Comparison of ENCODE assay signal across 12 cellular contexts in the genomic region with DNA sequence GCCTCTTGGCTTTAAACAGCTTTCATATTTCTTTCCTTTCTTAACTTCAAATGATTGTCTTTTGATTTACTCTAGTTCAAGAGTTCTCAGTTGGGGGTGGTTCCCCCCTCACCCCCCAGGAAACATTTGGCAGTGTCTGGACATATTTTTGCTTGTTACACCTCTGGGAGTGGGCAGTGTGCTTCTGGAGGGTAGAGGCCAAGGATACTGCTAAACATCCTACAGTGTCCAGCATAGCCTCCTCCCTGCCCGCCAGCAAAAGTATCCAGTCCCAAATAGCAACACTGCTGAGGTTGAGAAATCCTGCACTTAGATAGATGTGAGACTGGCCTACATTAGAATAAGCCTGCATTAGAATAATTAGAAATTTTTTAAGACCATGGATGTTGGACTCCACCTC. TPM values are rescaled to one million over a fixed set of nuclear protein-coding genes. Genes with fewer than 3 reads are reported as not detected.
DNase-seq lines count a peak whose midpoint lies in the region; ATAC-seq and TF ChIP-seq lines count a peak whose summit lies in the region.
"Had no signal": no experiment of that assay in that cellular context is flagged by ENCODE, and none has a peak within 500 bp of the region (broad histone marks: within the 10 kb centered on the region; RNA-seq: fewer than 3 reads in every experiment).

No MANE protein-coding gene starts in this region.

- H3K4me2 ChIP-seq in Karpas-422 (ENCODE audit: low read depth, low read length, poor library complexity, severe bottlenecking) = peak overlapping the region; percentile 100

- H3K9me2 ChIP-seq in Karpas-422 (replicated peaks; ENCODE audit: insufficient read depth, low read length) = no peaks in the 10 kb centered on the region

- CTCF ChIA-PET in CD4-positive, alpha-beta memory T cell (lab: Charles Lee; ENCODE audit: partially characterized antibody) = interaction anchor here (0.9 kb wide), 1 partner anchor 15 kb away, joined by 3 read pairs; no protein-coding TSS in a partner anchor

- no peaks in the 10 kb centered on the region for H3K27me3 ChIP-seq in CD4-positive, alpha-beta memory T cell (ENCODE audit: insufficient read depth, low read length)
- H3K27me3 ChIP-seq in Karpas-422 (ENCODE audit: low read length) = no peaks in the 10 kb centered on the region
- H3K27me3 ChIP-seq: SJSA1, tibial artery had no signal

- H3K9me3 ChIP-seq in CD4-positive, alpha-beta memory T cell (ENCODE audit: control insufficient read depth in 1 of 2, low read length in 2 of 2) = no peaks in the 10 kb centered on the region
- H3K9me3 ChIP-seq in Karpas-422 (ENCODE audit: low read length) = no peaks in the 10 kb centered on the region
- H3K9me3 ChIP-seq: tibial artery had no signal

- H3K36me3 ChIP-seq in CD4-positive, alpha-beta memory T cell (ENCODE audit: insufficient read depth, low read length) = no peaks in the 10 kb centered on the region
- peaks cover 21% of the 10 kb centered on the region for H3K36me3 ChIP-seq in Karpas-422 (ENCODE audit: insufficient read depth, low read length)
- H3K36me3 ChIP-seq: tibial artery had no signal

- peaks cover 76% of the 10 kb centered on the region for H3K4me1 ChIP-seq in CD4-positive, alpha-beta memory T cell (ENCODE audit: insufficient read depth, low read length)
- peaks cover 49% of the 10 kb centered on the region for H3K4me1 ChIP-seq in Karpas-422 (ENCODE audit: low read length)

- peaks cover 46 to 72% (median 62%) of the 10 kb centered on the region in 4 donors for H3K4me1 Mint-ChIP-seq in CD4-positive, alpha-beta memory T cell
- H3K4me1 Mint-ChIP-seq in brain (peaks cover 65% of the 10 kb centered on the region), osteocyte (ENCODE audit: unreplicated experiment) (peaks cover 66% of the 10 kb centered on the region)

- no peak for ATAC-seq in left lobe of liver

- peak overlapping the region in 5 of 7 donors; percentile 20 to 71 (median 54) for H3K27ac Mint-ChIP-seq in CD4-positive, alpha-beta memory T cell
- H3K27ac Mint-ChIP-seq in brain = peak overlapping the region in 3 of 5 experiments; percentile 19 to 46 (median 38)
- peak overlapping the region; percentile 56 for H3K27ac Mint-ChIP-seq in osteocyte (ENCODE audit: unreplicated experiment)

- POLR2A ChIA-PET in CD4-positive, alpha-beta memory T cell (lab: Charles Lee; ENCODE audit: partially characterized antibody) = no interaction called here

- TF ChIP-seq CTCF in brain (conservative IDR thresholded peaks at IDR 0.05) (no peak), osteocyte (IDR thresholded peaks at IDR 0.05) (no peak)

- peaks cover 0 to 6% of the 10 kb centered on the region in 2 donors for H3K27me3 Mint-ChIP-seq in CD4-positive, alpha-beta memory T cell
- H3K27me3 Mint-ChIP-seq in brain (peaks cover 3% of the 10 kb centered on the region), osteocyte (ENCODE audit: unreplicated experiment) (no peaks in the 10 kb centered on the region)

- H3K36me3 Mint-ChIP-seq in CD4-positive, alpha-beta memory T cell = peaks cover 9 to 19% of the 10 kb centered on the region in 2 donors
- H3K36me3 Mint-ChIP-seq in brain (peaks cover 50% of the 10 kb centered on the region), osteocyte (ENCODE audit: unreplicated experiment) (no peaks in the 10 kb centered on the region)

- H3K27ac ChIP-seq in CD4-positive, alpha-beta memory T cell (ENCODE audit: low read depth, low read length) = no peak overlapping the region
- no peak overlapping the region for H3K27ac ChIP-seq in Karpas-422 (ENCODE audit: low read length)
- H3K27ac ChIP-seq: HL-60, SJSA1, tibial artery had no signal

- H4K20me1 ChIP-seq in Karpas-422 (ENCODE audit: insufficient read depth, low read depth, low read length) = peaks cover 57% of the 10 kb centered on the region

- no peak for DNase-seq in CD4-positive, alpha-beta memory T cell
- DNase-seq in Karpas-422 (no peak), osteocyte (ENCODE audit: extremely low spot score, unreplicated experiment) (peak; percentile 30), left lobe of liver (ENCODE audit: low spot score) (no peak), A172 (ENCODE audit: low spot score) (no peak), DMS114 treated with DMSO at 0.1 percent for 48 hours (lab: John Stamatoyannopoulos, UW; ENCODE audit: unreplicated experiment) (no peak)
- DNase-seq: cerebellar nuclear complex, NCI-H69, tibial artery had no signal

- intact Hi-C loops in CD4-positive, alpha-beta memory T cell (cut with micrococcal nuclease) = loop anchor here (5.0 to 10.0 kb wide), 4 partner anchors 44 to 381 kb away; partner anchors contain the start of genes C11orf24, CPT1A and KMT5B

- no peak overlapping the region for H3K9ac ChIP-seq in Karpas-422 (ENCODE audit: low read length)

- H3K4me3 Mint-ChIP-seq in CD4-positive, alpha-beta memory T cell = peak overlapping the region; percentile 45 to 89 (median 74)
- peak overlapping the region; percentile 70 to 94 (median 82) for H3K4me3 Mint-ChIP-seq in brain
- H3K4me3 Mint-ChIP-seq in osteocyte (ENCODE audit: unreplicated experiment) = peak overlapping the region; percentile 42

- H2AFZ ChIP-seq in Karpas-422 (ENCODE audit: low read length) = no peak overlapping the region

- no peak overlapping the region for H3K4me3 ChIP-seq in CD4-positive, alpha-beta memory T cell (ENCODE audit: low read length in 2 of 2)
- H3K4me3 ChIP-seq in Karpas-422 (ENCODE audit: low read length) = no peak overlapping the region
- H3K4me3 ChIP-seq: SJSA1 had no signal

- H3K79me2 ChIP-seq in Karpas-422 (ENCODE audit: low read length) = peaks cover 81% of the 10 kb centered on the region

- no peaks in the 10 kb centered on the region for H3K9me3 Mint-ChIP-seq in CD4-positive, alpha-beta memory T cell
- H3K9me3 Mint-ChIP-seq in brain = peaks cover 0 to 7% (median 0%) of the 10 kb centered on the region in 5 experiments
- H3K9me3 Mint-ChIP-seq in osteocyte (ENCODE audit: unreplicated experiment) = no peaks in the 10 kb centered on the region

RNA-seq across cellular contexts. Expression of gene PPP6R3, which starts 3.2 kb away (rescaled TPM):
- total RNA-seq in CD4-positive, alpha-beta memory T cell = 100 to 1,000 TPM; 142 to 147 TPM
- 10 to 100 TPM; 22.2 to 51.6 TPM for polyA plus RNA-seq in CD4-positive, alpha-beta memory T cell
- 109 and 140 TPM in 2 replicates for total RNA-seq in Karpas-422 (2014; rRNA removed; shearing (Covaris generic); ENCODE audit: low replicate concordance)
- polyA plus RNA-seq in brain (ENCODE audit: insufficient read depth, low read depth, low replicate concordance) = 18.3 TPM
- total RNA-seq in osteocyte = 86.6 and 87.8 TPM in 2 replicates
- 35.1 TPM for total RNA-seq in left lobe of liver
- 94.1 and 116 TPM in 2 replicates for total RNA-seq in A172 (2014; rRNA removed; shearing (Covaris generic))
